In the genomic region with DNA sequence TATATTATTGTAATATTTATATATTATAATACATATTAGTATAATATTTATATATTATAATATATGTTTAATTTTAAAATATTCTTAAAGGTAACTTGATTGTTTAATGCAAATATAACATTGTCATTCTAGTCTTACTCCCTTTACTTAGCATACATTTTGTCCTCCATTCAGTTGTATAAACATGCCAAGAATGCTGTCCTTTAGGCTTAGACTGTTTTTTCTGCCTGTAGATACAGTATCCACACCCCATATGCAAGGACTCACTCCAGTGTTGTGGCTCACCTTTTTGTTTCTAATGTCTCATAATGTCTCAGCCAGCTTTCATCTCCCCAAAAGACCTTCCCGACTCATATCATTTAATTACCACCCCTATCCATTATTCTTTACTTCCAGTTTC, we compare ENCODE assay signal across 26 cellular contexts.
"Had no signal": no experiment of that assay in that cellular context is flagged by ENCODE, and none has a peak within 500 bp of the region (broad histone marks: within the 10 kb centered on the region; RNA-seq: fewer than 3 reads in every experiment).

No MANE protein-coding gene starts in this region.

- H3K4me1 Mint-ChIP-seq: immature natural killer cell; naive thymus-derived CD8-positive, alpha-beta T cell; nephron; neural crest cell; stimulated activated naive B cell treated with anti-CD40 and anti-IgM and Interleukin-4, amounts not matched to agents 10 μg/mL and 1 μg/mL and 100 μg/mL, for 72 hours had no signal

- H3K27ac Mint-ChIP-seq: immature natural killer cell; naive thymus-derived CD8-positive, alpha-beta T cell; nephron; stimulated activated naive B cell treated with anti-CD40 and anti-IgM and Interleukin-4, amounts not matched to agents 10 μg/mL and 1 μg/mL and 100 μg/mL, for 72 hours had no signal

- DNase-seq: immature natural killer cell; kidney; left colon; left lung; lower lobe of right lung; mammary epithelial cell; mesenchymal stem cell; naive thymus-derived CD8-positive, alpha-beta T cell; nucleus accumbens; pancreas; posterior cingulate gyrus; retina; right cardiac atrium; stimulated activated CD4-positive, alpha-beta T cell treated with anti-CD3 and anti-CD28 coated beads, Interleukin-12 subunit alpha, Interleukin-12 subunit beta, amount 100 ng/mL, for 4 hours; stimulated activated CD4-positive, alpha-beta T cell treated with anti-CD3 and anti-CD28 coated beads, Interleukin-15, amount 100 ng/mL, for 24 hours; stimulated activated CD4-positive, alpha-beta T cell treated with anti-CD3 and anti-CD28 coated beads, Interleukin-2, amount 100 ng/mL, for 24 hours; stimulated activated CD4-positive, alpha-beta T cell treated with anti-CD3 and anti-CD28 coated beads, Interleukin-4, amount 100 ng/mL, for 1 hour; stimulated activated naive B cell treated with anti-CD40 and anti-IgM and Interleukin-4, amounts not matched to agents 10 μg/mL and 1 μg/mL and 100 μg/mL, for 72 hours; stimulated activated naive CD8-positive, alpha-beta T cell treated with anti-CD3 and anti-CD28 coated beads, Interleukin-15, Interleukin-2, amounts not matched to agents 100 U/mL and 50 U/mL, for 24 hours; stomach; testis; thyroid gland; transverse colon; upper lobe of left lung had no signal

- H3K4me3 Mint-ChIP-seq: immature natural killer cell; naive thymus-derived CD8-positive, alpha-beta T cell; nephron; neural crest cell; stimulated activated naive B cell treated with anti-CD40 and anti-IgM and Interleukin-4, amounts not matched to agents 10 μg/mL and 1 μg/mL and 100 μg/mL, for 72 hours had no signal

- H3K27me3 Mint-ChIP-seq: naive thymus-derived CD8-positive, alpha-beta T cell; stimulated activated naive B cell treated with anti-CD40 and anti-IgM and Interleukin-4, amounts not matched to agents 10 μg/mL and 1 μg/mL and 100 μg/mL, for 72 hours had no signal

- H3K36me3 Mint-ChIP-seq: naive thymus-derived CD8-positive, alpha-beta T cell; stimulated activated naive B cell treated with anti-CD40 and anti-IgM and Interleukin-4, amounts not matched to agents 10 μg/mL and 1 μg/mL and 100 μg/mL, for 72 hours had no signal
